In the genomic region with DNA sequence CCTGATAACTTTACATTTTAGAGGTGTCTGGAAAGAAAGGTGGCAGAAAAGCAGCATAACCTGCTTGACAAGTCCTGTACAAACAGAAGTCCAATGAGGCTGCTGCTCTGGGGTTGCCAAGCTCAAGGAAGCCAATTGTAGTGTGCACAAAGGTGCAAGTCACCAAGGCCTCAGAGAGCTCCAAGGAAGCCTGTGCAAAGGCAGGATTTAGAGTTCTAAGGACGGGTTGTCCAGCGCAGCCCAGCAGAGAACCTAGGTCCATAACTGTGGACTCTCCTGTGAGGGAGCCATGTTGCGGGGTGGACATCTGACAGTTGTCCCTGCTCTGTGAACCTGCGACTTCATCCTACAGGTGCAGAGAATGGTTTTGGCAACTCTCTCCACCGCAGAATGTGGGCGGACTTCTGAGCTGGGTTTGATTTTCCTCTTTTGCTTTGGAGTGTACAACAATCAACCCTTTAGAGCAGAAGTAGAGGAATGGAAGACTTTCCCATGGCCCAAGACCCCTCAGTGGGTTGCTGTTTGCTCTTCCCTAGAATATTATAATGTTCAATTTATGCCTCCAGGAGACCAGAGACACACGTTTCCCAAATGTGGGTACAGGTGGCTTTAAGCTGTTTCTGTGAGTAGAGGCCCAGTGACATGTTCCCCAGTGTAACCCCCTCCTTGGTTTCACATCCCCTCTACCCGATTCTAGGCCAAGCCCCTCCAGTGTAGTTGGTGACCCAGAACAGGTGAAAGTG, we compare ENCODE assay signal across 8 cellular contexts.
DNase-seq lines count a peak whose midpoint lies in the region; ATAC-seq and TF ChIP-seq lines count a peak whose summit lies in the region.

No MANE protein-coding gene starts in this region.

- peaks cover 58% of the 10 kb centered on the region for H3K4me1 Mint-ChIP-seq in activated CD8-positive, alpha-beta T cell treated with anti-CD3 and anti-CD28 coated beads, Interleukin-2, amount 10 ng/mL, durations not matched to agents 7 days and 5 days (ENCODE audit: low read depth)
- peaks cover 14% of the 10 kb centered on the region for H3K4me1 Mint-ChIP-seq in neural crest cell

- TF ChIP-seq CTCF in neural crest cell (conservative IDR thresholded peaks at IDR 0.05), result no peak

- H3K9me3 Mint-ChIP-seq in activated CD8-positive, alpha-beta T cell treated with anti-CD3 and anti-CD28 coated beads, Interleukin-2, amount 10 ng/mL, durations not matched to agents 7 days and 5 days (ENCODE audit: insufficient read depth), result no peaks in the 10 kb centered on the region
- peaks cover 2% of the 10 kb centered on the region for H3K9me3 Mint-ChIP-seq in neural crest cell

- TF ChIP-seq POLR2A in GM18505 (IDR thresholded peaks at IDR 0.05; ENCODE audit: borderline replicate concordance, extremely low read depth, insufficient read depth, insufficient read length), result peak; percentile 41

- no peaks in the 10 kb centered on the region for H3K27me3 Mint-ChIP-seq in activated CD8-positive, alpha-beta T cell treated with anti-CD3 and anti-CD28 coated beads, Interleukin-2, amount 10 ng/mL, durations not matched to agents 7 days and 5 days (ENCODE audit: low read depth)
- H3K27me3 Mint-ChIP-seq in neural crest cell (ENCODE audit: low read depth), result no peaks in the 10 kb centered on the region

- H3K4me3 Mint-ChIP-seq in activated CD8-positive, alpha-beta T cell treated with anti-CD3 and anti-CD28 coated beads, Interleukin-2, amount 10 ng/mL, durations not matched to agents 7 days and 5 days, result no peak overlapping the region
- H3K4me3 Mint-ChIP-seq in neural crest cell, result no peak overlapping the region

- no peak for DNase-seq in activated CD8-positive, alpha-beta T cell treated with anti-CD3 and anti-CD28 coated beads, Interleukin-2, amount 10 ng/mL, durations not matched to agents 7 days and 5 days
- DNase-seq in neural crest cell (ENCODE audit: low read depth, low spot score), result no peak
- no peak for DNase-seq in NCI-H2227 treated with DMSO at 0.1 percent for 48 hours (lab: John Stamatoyannopoulos, UW)
- DNase-seq in posterior cingulate gyrus, result no peak
- DNase-seq in superior temporal gyrus (ENCODE audit: extremely low spot score), result no peak
- DNase-seq in Right ventricle myocardium superior, result no peak

- ATAC-seq in GM18505 (IDR thresholded peaks at IDR 0.05; ENCODE audit: unreplicated experiment) (peak; percentile 35), HG02870 (IDR thresholded peaks at IDR 0.05; ENCODE audit: unreplicated experiment) (peak; percentile 34), Right ventricle myocardium superior (ENCODE audit: poor library complexity) (no peak)
- no peak for ATAC-seq in activated CD8-positive, alpha-beta T cell treated with anti-CD3 and anti-CD28 coated beads, Interleukin-2, amount 10 ng/mL, durations not matched to agents 7 days and 5 days

- CTCF ChIA-PET in activated CD8-positive, alpha-beta T cell treated with anti-CD3 and anti-CD28 coated beads, Interleukin-2, amount 10 ng/mL, durations not matched to agents 7 days and 5 days (lab: Charles Lee), result interaction anchor here (0.7 to 1.9 kb wide), 6 partner anchors 9 to 302 kb away, joined by 3 to 12 read pairs (median 4); no protein-coding TSS in a partner anchor

- peaks cover 18% of the 10 kb centered on the region for H3K36me3 Mint-ChIP-seq in activated CD8-positive, alpha-beta T cell treated with anti-CD3 and anti-CD28 coated beads, Interleukin-2, amount 10 ng/mL, durations not matched to agents 7 days and 5 days (ENCODE audit: low read depth)
- H3K36me3 Mint-ChIP-seq in neural crest cell (ENCODE audit: low read depth), result no peaks in the 10 kb centered on the region

- peak overlapping the region; percentile 40 for H3K27ac Mint-ChIP-seq in activated CD8-positive, alpha-beta T cell treated with anti-CD3 and anti-CD28 coated beads, Interleukin-2, amount 10 ng/mL, durations not matched to agents 7 days and 5 days
- peak overlapping the region; percentile 65 for H3K27ac Mint-ChIP-seq in neural crest cell (ENCODE audit: unreplicated experiment)

- POLR2A ChIA-PET in activated CD8-positive, alpha-beta T cell treated with anti-CD3 and anti-CD28 coated beads, Interleukin-2, amount 10 ng/mL, durations not matched to agents 7 days and 5 days (lab: Charles Lee), result interaction anchor here (1.9 to 2.2 kb wide), 2 partner anchors 81 to 280 kb away, joined by 7 to 15 read pairs; a partner anchor contains a TSS

- intact Hi-C loops in posterior cingulate gyrus (cut with DNase I) (no loop called here), Right ventricle myocardium superior (cut with DNase I) (no loop called here)

Comparison
In these comparisons a context has a peak if more than half of its experiments do, and no peak if none do; other contexts are left out.
1. ATAC-seq: peak in GM18505 (single experiment) and HG02870 (single experiment); none in activated CD8-positive, alpha-beta T cell treated with anti-CD3 and anti-CD28 coated beads, Interleukin-2, amount 10 ng/mL, durations not matched to agents 7 days and 5 days (single experiment) and Right ventricle myocardium superior (single experiment).